In genomic region chr1:25019351-25020172, GRCh38 we compare ENCODE assay signal across 9 cellular contexts.
DNase-seq lines count a peak whose midpoint lies in the region; ATAC-seq, FAIRE-seq and TF ChIP-seq lines count a peak whose summit lies in the region.
"Had no signal": no experiment of that assay in that cellular context is flagged by ENCODE, and none has a peak within 500 bp of the region (broad histone marks: within the 10 kb centered on the region; RNA-seq: fewer than 3 reads in every experiment).

No MANE protein-coding gene starts in this region.

- no peaks in the 10 kb centered on the region for H3K9me3 Mint-ChIP-seq in activated T-helper 1 cell treated with anti-CD3 and anti-CD28 coated beads, Interleukin-12 subunit alpha, Interleukin-12 subunit beta, Interleukin-2, Interleukin-4 antibody, amounts not matched to agents 30 ng/mL and 10 ng/mL and 1 ng/mL, durations not matched to agents 14 hours and 24 hours and 36 hours

- H3K27me3 Mint-ChIP-seq in activated T-helper 1 cell treated with anti-CD3 and anti-CD28 coated beads, Interleukin-12 subunit alpha, Interleukin-12 subunit beta, Interleukin-2, Interleukin-4 antibody, amounts not matched to agents 30 ng/mL and 10 ng/mL and 1 ng/mL, durations not matched to agents 14 hours and 24 hours and 36 hours (ENCODE audit: insufficient read depth): no peaks in the 10 kb centered on the region

- peaks cover 72% of the 10 kb centered on the region for H3K4me1 Mint-ChIP-seq in activated T-helper 1 cell treated with anti-CD3 and anti-CD28 coated beads, Interleukin-12 subunit alpha, Interleukin-12 subunit beta, Interleukin-2, Interleukin-4 antibody, amounts not matched to agents 30 ng/mL and 10 ng/mL and 1 ng/mL, durations not matched to agents 14 hours and 24 hours and 36 hours (ENCODE audit: low read depth)

- no peak overlapping the region for H3K4me3 Mint-ChIP-seq in activated T-helper 1 cell treated with anti-CD3 and anti-CD28 coated beads, Interleukin-12 subunit alpha, Interleukin-12 subunit beta, Interleukin-2, Interleukin-4 antibody, amounts not matched to agents 30 ng/mL and 10 ng/mL and 1 ng/mL, durations not matched to agents 14 hours and 24 hours and 36 hours

- no peak for FAIRE-seq in frontal cortex (lab: Jason Lieb, UNC)

- peak overlapping the region; percentile 58 for H3K4me3 ChIP-seq in DOHH2 (ENCODE audit: low read length)

- peak; percentile 32 for ATAC-seq in HG03039 (IDR thresholded peaks at IDR 0.05; ENCODE audit: unreplicated experiment)

- peaks cover 25% of the 10 kb centered on the region for H3F3A ChIP-seq in DOHH2 (ENCODE audit: control insufficient read depth, insufficient read depth)

- H3K4me2 ChIP-seq in DOHH2 (ENCODE audit: low read length): peak overlapping the region; percentile 96

- H3K27ac Mint-ChIP-seq in activated T-helper 1 cell treated with anti-CD3 and anti-CD28 coated beads, Interleukin-12 subunit alpha, Interleukin-12 subunit beta, Interleukin-2, Interleukin-4 antibody, amounts not matched to agents 30 ng/mL and 10 ng/mL and 1 ng/mL, durations not matched to agents 14 hours and 24 hours and 36 hours: peak overlapping the region; percentile 54

- H3K9me3 ChIP-seq in DOHH2 (ENCODE audit: control insufficient read depth, insufficient read depth, low read length): no peaks in the 10 kb centered on the region

- no peaks in the 10 kb centered on the region for H3K36me3 ChIP-seq in DOHH2 (ENCODE audit: control insufficient read depth, low read length)

- no peaks in the 10 kb centered on the region for H3K79me2 ChIP-seq in DOHH2 (ENCODE audit: control insufficient read depth, low read length)

- peak overlapping the region; percentile 99 for H3K27ac ChIP-seq in DOHH2 (ENCODE audit: low read depth, low read length)

- H3K36me3 Mint-ChIP-seq in activated T-helper 1 cell treated with anti-CD3 and anti-CD28 coated beads, Interleukin-12 subunit alpha, Interleukin-12 subunit beta, Interleukin-2, Interleukin-4 antibody, amounts not matched to agents 30 ng/mL and 10 ng/mL and 1 ng/mL, durations not matched to agents 14 hours and 24 hours and 36 hours (ENCODE audit: low read depth): no peaks in the 10 kb centered on the region

- peaks cover 72% of the 10 kb centered on the region for H3K4me1 ChIP-seq in DOHH2 (ENCODE audit: control insufficient read depth, low read length)

- peak; percentile 72 for DNase-seq in GM19238 (ENCODE audit: insufficient read length, low spot score)
- DNase-seq in activated T-helper 1 cell treated with anti-CD3 and anti-CD28 coated beads, Interleukin-12 subunit alpha, Interleukin-12 subunit beta, Interleukin-2, Interleukin-4 antibody, amounts not matched to agents 30 ng/mL and 10 ng/mL and 1 ng/mL, durations not matched to agents 14 hours and 24 hours and 36 hours (ENCODE audit: low spot score): no peak
- DNase-seq in NCI-H345 (lab: John Stamatoyannopoulos, UW): no peak
- no peak for DNase-seq in GF-D8 (lab: John Stamatoyannopoulos, UW)
- DNase-seq in NCI-H2196 treated with DMSO at 0.1 percent for 48 hours (lab: John Stamatoyannopoulos, UW; ENCODE audit: unreplicated experiment): no peak
- DNase-seq in frontal cortex (ENCODE audit: low spot score in 2 of 2): no peak
- DNase-seq: NCI-H1092 treated with DMSO at 0.1 percent for 48 hours had no signal

- intact Hi-C loops in activated T-helper 1 cell treated with anti-CD3 and anti-CD28 coated beads, Interleukin-12 subunit alpha, Interleukin-12 subunit beta, Interleukin-2, Interleukin-4 antibody, amounts not matched to agents 30 ng/mL and 10 ng/mL and 1 ng/mL, durations not matched to agents 14 hours and 24 hours and 36 hours (cut with micrococcal nuclease): no loop called here

- H4K20me1 ChIP-seq in DOHH2 (ENCODE audit: control insufficient read depth, insufficient read depth, low read depth, low read length): no peaks in the 10 kb centered on the region

- TF ChIP-seq CTCF in DOHH2 (IDR thresholded peaks at IDR 0.05; ENCODE audit: low read depth, low read length, poor library complexity, severe bottlenecking): no peak

- no peaks in the 10 kb centered on the region for H3K27me3 ChIP-seq in DOHH2 (ENCODE audit: control insufficient read depth, low read length)

- H3K9me2 ChIP-seq in DOHH2 (replicated peaks; ENCODE audit: control insufficient read depth, low read length): no peaks in the 10 kb centered on the region
